In genomic region chr18:449374-449773, GRCh38 we compare ENCODE assay signal across 2 cellular contexts.
A peak's percentile ranks its signal among the peaks of the same experiment; 100 is the strongest.
TF ChIP-seq lines count a peak whose summit lies in the region.

No MANE protein-coding gene starts in this region.

TF ChIP-seq in endothelial cell of umbilical vein, 7 proteins besides CTCF, POLR2A, EP300 and RAD21:
- TF ChIP-seq, protein P1, sequence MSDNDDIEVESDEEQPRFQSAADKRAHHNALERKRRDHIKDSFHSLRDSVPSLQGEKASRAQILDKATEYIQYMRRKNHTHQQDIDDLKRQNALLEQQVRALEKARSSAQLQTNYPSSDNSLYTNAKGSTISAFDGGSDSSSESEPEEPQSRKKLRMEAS (IDR thresholded peaks at IDR 0.05; ENCODE audit: insufficient read depth, insufficient read length) = no peak

TF ChIP-seq in HepG2, 621 proteins besides CTCF, POLR2A, EP300 and RAD21:
- TF ChIP-seq STAT5B (CRISPR knock-in tag; IDR thresholded peaks at IDR 0.05) (no peak), KLF13 (CRISPR knock-in tag; IDR thresholded peaks at IDR 0.05) (no peak), ZNF768 (CRISPR knock-in tag; IDR thresholded peaks at IDR 0.05) (no peak), ZNF687 (CRISPR knock-in tag; IDR thresholded peaks at IDR 0.05) (0 out of 2 replicates have a peak, but pooled peaks have one; percentile 17), KLF15 (CRISPR knock-in tag; IDR thresholded peaks at IDR 0.05; ENCODE audit: borderline replicate concordance) (no peak)
- TF ChIP-seq, protein P2, sequence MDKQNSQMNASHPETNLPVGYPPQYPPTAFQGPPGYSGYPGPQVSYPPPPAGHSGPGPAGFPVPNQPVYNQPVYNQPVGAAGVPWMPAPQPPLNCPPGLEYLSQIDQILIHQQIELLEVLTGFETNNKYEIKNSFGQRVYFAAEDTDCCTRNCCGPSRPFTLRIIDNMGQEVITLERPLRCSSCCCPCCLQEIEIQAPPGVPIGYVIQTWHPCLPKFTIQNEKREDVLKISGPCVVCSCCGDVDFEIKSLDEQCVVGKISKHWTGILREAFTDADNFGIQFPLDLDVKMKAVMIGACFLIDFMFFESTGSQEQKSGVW (CRISPR knock-in tag; IDR thresholded peaks at IDR 0.05; ENCODE audit: borderline replicate concordance) = no peak
- TF ChIP-seq, protein P3, sequence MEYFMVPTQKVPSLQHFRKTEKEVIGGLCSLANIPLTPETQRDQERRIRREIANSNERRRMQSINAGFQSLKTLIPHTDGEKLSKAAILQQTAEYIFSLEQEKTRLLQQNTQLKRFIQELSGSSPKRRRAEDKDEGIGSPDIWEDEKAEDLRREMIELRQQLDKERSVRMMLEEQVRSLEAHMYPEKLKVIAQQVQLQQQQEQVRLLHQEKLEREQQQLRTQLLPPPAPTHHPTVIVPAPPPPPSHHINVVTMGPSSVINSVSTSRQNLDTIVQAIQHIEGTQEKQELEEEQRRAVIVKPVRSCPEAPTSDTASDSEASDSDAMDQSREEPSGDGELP (IDR thresholded peaks at IDR 0.05; ENCODE audit: borderline replicate concordance, low read depth) = peak; percentile 26; the same call in 1 of the 2 replicates
